In genomic region chr5:73242741-73243140, GRCh38 we compare ENCODE assay signal across 18 cellular contexts.
DNase-seq lines count a peak whose midpoint lies in the region; ATAC-seq and TF ChIP-seq lines count a peak whose summit lies in the region.
"Had no signal": no experiment of that assay in that cellular context is flagged by ENCODE, and none has a peak within 500 bp of the region (broad histone marks: within the 10 kb centered on the region; RNA-seq: fewer than 3 reads in every experiment).

No MANE protein-coding gene starts in this region.

- no peak overlapping the region for H3K56ac ChIP-seq in IMR-90 (ENCODE audit: extremely low read depth, insufficient read depth, low read length)

- no peak overlapping the region for H3K18ac ChIP-seq in IMR-90 (ENCODE audit: low read depth, low read length)
- H3K18ac ChIP-seq in mesenchymal stem cell (ENCODE audit: low read depth in 1 of 2, low read length in 2 of 2), result no peak overlapping the region

- 100% methylated on average over 1 of the region's 3 CpGs; no CpG with 5 or more reads in 1 of the 2 experiments for WGBS in IMR-90 (ENCODE audit: extremely low coverage in 2 of 2, insufficient read length in 1 of 2), 2 experiments
- 82% methylated on average over 2 of the region's 3 CpGs for WGBS in mesenchymal stem cell

- H2AK5ac ChIP-seq in IMR-90 (ENCODE audit: low read depth, low read length), result no peak overlapping the region
- H2AK5ac ChIP-seq in mesenchymal stem cell (ENCODE audit: low read length, severe bottlenecking), result no peak overlapping the region

- H3K9me1 ChIP-seq in IMR-90 (ENCODE audit: insufficient read depth, low read length), result no peaks in the 10 kb centered on the region

- H3K9me3 ChIP-seq in IMR-90 (ENCODE audit: control insufficient read depth, insufficient read depth, low read length), result no peaks in the 10 kb centered on the region
- H3K9me3 ChIP-seq in osteoblast (ENCODE audit: low read depth, low read length), result no peaks in the 10 kb centered on the region
- no peaks in the 10 kb centered on the region for H3K9me3 ChIP-seq in mesenchymal stem cell (ENCODE audit: control insufficient read depth, low read length)
- H3K9me3 ChIP-seq in MG63, result no peaks in the 10 kb centered on the region
- H3K9me3 ChIP-seq: BE2C had no signal

- no peaks in the 10 kb centered on the region for H3K36me3 ChIP-seq in IMR-90 (ENCODE audit: control insufficient read depth, insufficient read depth, low read length)
- no peaks in the 10 kb centered on the region for H3K36me3 ChIP-seq in osteoblast (ENCODE audit: insufficient read depth, low read length)
- no peaks in the 10 kb centered on the region for H3K36me3 ChIP-seq in mesenchymal stem cell (ENCODE audit: control insufficient read depth in 1 of 2, insufficient read depth in 2 of 2, low read depth in 1 of 2, low read length in 2 of 2)
- no peaks in the 10 kb centered on the region for H3K36me3 ChIP-seq in MG63
- H3K36me3 ChIP-seq: BE2C had no signal

- TF ChIP-seq CTCF in IMR-90 (conservative IDR thresholded peaks at IDR 0.05; ENCODE audit: low read depth, low read length) (no peak), RWPE1 (conservative IDR thresholded peaks at IDR 0.05; ENCODE audit: low read depth) (no peak), epithelial cell of esophagus (IDR thresholded peaks at IDR 0.05; ENCODE audit: insufficient read depth, low read depth, low read length, missing control alignments) (no peak), osteoblast (IDR thresholded peaks at IDR 0.05; ENCODE audit: extremely low read depth, low read depth, low read length) (no peak)

- H3K27ac ChIP-seq in IMR-90 (ENCODE audit: insufficient read depth, low read length) (no peak overlapping the region), RWPE1 (no peak overlapping the region), osteoblast (ENCODE audit: low read depth, low read length) (no peak overlapping the region), mesenchymal stem cell (ENCODE audit: low read length, poor library complexity, severe bottlenecking) (no peak overlapping the region)

- intact Hi-C loops in IMR-90 (cut with micrococcal nuclease), result no loop called here

- no peak overlapping the region for H3K4me2 ChIP-seq in IMR-90 (ENCODE audit: low read depth, low read length)
- H3K4me2 ChIP-seq in osteoblast (ENCODE audit: insufficient read depth, low read length), result no peak overlapping the region
- H3K4me2 ChIP-seq in mesenchymal stem cell (ENCODE audit: low read length, poor library complexity, severe bottlenecking), result no peak overlapping the region

- H3K9ac ChIP-seq in IMR-90 (ENCODE audit: low read depth, low read length) (no peak overlapping the region), mesenchymal stem cell (ENCODE audit: low read length) (no peak overlapping the region)

- H2BK20ac ChIP-seq in IMR-90 (ENCODE audit: low read depth, low read length), result no peak overlapping the region

- H2BK15ac ChIP-seq in IMR-90 (ENCODE audit: low read depth, low read length), result no peak overlapping the region
- no peak overlapping the region for H2BK15ac ChIP-seq in mesenchymal stem cell (ENCODE audit: low read depth, poor library complexity, severe bottlenecking)

- H4K8ac ChIP-seq in IMR-90 (ENCODE audit: low read depth in 2 of 2, low read length in 2 of 2) (no peak overlapping the region), mesenchymal stem cell (ENCODE audit: low read length) (no peak overlapping the region)

- H3K4me1 ChIP-seq in IMR-90 (ENCODE audit: control insufficient read depth, insufficient read depth, low read length) (no peaks in the 10 kb centered on the region), osteoblast (ENCODE audit: insufficient read depth, low read length) (no peaks in the 10 kb centered on the region), mesenchymal stem cell (ENCODE audit: control insufficient read depth, insufficient read depth, low read depth, low read length) (no peaks in the 10 kb centered on the region)
- H3K4me1 ChIP-seq: BE2C had no signal

- DNase-seq in IMR-90, result no peak
- DNase-seq in RWPE1 (ENCODE audit: low spot score), result peak; percentile 31
- DNase-seq in epithelial cell of esophagus (ENCODE audit: low read depth), result peak; percentile 64
- DNase-seq in osteoblast (ENCODE audit: insufficient read length, low spot score, missing footprints), result peak; percentile 68
- no peak for DNase-seq in NOMO-1 (lab: John Stamatoyannopoulos, UW; ENCODE audit: unreplicated experiment in 2 of 2)
- DNase-seq in mesenchymal stem cell, result no peak
- DNase-seq in SIG-M5 (lab: John Stamatoyannopoulos, UW), result no peak
- DNase-seq in MG63, result no peak
- DNase-seq: ACHN; BE2C; C1 segment of cervical spinal cord; CD4-positive, CD25-positive, alpha-beta regulatory T cell; CD8-positive, alpha-beta memory T cell; COR-L47; DMS 273 treated with DMSO at 0.1 percent for 48 hours; DMS53; H9 had no signal

- H2BK5ac ChIP-seq in IMR-90 (ENCODE audit: low read depth, low read length, poor library complexity, severe bottlenecking) (no peak overlapping the region), mesenchymal stem cell (ENCODE audit: low read depth, low read length, poor library complexity, severe bottlenecking) (no peak overlapping the region)

- no peaks in the 10 kb centered on the region for H3K79me1 ChIP-seq in IMR-90 (ENCODE audit: low read depth in 1 of 2, low read length in 2 of 2)
- H3K79me1 ChIP-seq in mesenchymal stem cell (replicated peaks; ENCODE audit: low read length, poor library complexity, severe bottlenecking), result no peaks in the 10 kb centered on the region

- no peak overlapping the region for H2BK12ac ChIP-seq in mesenchymal stem cell (ENCODE audit: low read length in 2 of 2)

- ATAC-seq in IMR-90 (ENCODE audit: low read depth), result no peak
- ATAC-seq: HepG2 had no signal

- CTCF ChIA-PET in IMR-90 (lab: Yijun Ruan, JAX) (no interaction called here), RWPE1 (lab: Yijun Ruan, JAX) (interaction anchor here (0.6 to 1.4 kb wide), 6 partner anchors 15 to 1389 kb away, joined by 3 to 4 read pairs (median 3); no protein-coding TSS in a partner anchor)

- H3K4me3 ChIP-seq in IMR-90 (ENCODE audit: insufficient read depth, low read depth, low read length) (no peak overlapping the region), epithelial cell of esophagus (ENCODE audit: low read length) (no peak overlapping the region), osteoblast (ENCODE audit: insufficient read depth, low read length) (no peak overlapping the region), mesenchymal stem cell (ENCODE audit: insufficient read depth in 1 of 2, low read depth in 1 of 2, low read length in 2 of 2) (no peak overlapping the region), MG63 (no peak overlapping the region)

- H2AFZ ChIP-seq in IMR-90 (replicated peaks; ENCODE audit: low read length, poor library complexity) (no peak overlapping the region), osteoblast (ENCODE audit: low read length) (no peak overlapping the region), mesenchymal stem cell (ENCODE audit: low read depth, low read length) (no peak overlapping the region)

- no peaks in the 10 kb centered on the region for H3K79me2 ChIP-seq in osteoblast (ENCODE audit: insufficient read depth, low read length)

- H4K91ac ChIP-seq in IMR-90 (ENCODE audit: insufficient read depth, low read depth, low read length), result no peak overlapping the region
- no peak overlapping the region for H4K91ac ChIP-seq in mesenchymal stem cell (ENCODE audit: low read length)

- peak overlapping the region; percentile 55 for H2AK9ac ChIP-seq in IMR-90 (replicated peaks; ENCODE audit: low read depth, low read length, poor library complexity)

- H3K14ac ChIP-seq in IMR-90 (replicated peaks; ENCODE audit: low read depth, low read length) (no peak overlapping the region), mesenchymal stem cell (ENCODE audit: low read length in 2 of 2) (no peak overlapping the region)

- no peak overlapping the region for H3K4ac ChIP-seq in IMR-90 (ENCODE audit: low read depth, low read length)
- no peak overlapping the region for H3K4ac ChIP-seq in mesenchymal stem cell (ENCODE audit: low read depth in 1 of 2, low read length in 2 of 2)

- H4K5ac ChIP-seq in IMR-90 (ENCODE audit: low read depth, low read length), result no peak overlapping the region

- no TSS peak for BruUV-seq in IMR-90 (replicated peaks; lab: Mats Ljungman, UMichigan)

- H3K27me3 ChIP-seq in IMR-90 (ENCODE audit: control insufficient read depth, insufficient read depth, low read length) (peaks cover 19% of the 10 kb centered on the region), osteoblast (ENCODE audit: insufficient read depth, low read length) (peaks cover 8% of the 10 kb centered on the region), mesenchymal stem cell (ENCODE audit: control insufficient read depth in 1 of 2, insufficient read depth in 1 of 2, low read length in 2 of 2) (peaks cover 15 to 49% of the 10 kb centered on the region in 2 experiments), MG63 (no peaks in the 10 kb centered on the region)

- no peak for TF ChIP-seq POLR2A in IMR-90 (IDR thresholded peaks at IDR 0.05; ENCODE audit: low read depth, low read length)

- POLR2A ChIA-PET in IMR-90 (lab: Charles Lee; ENCODE audit: unreplicated experiment), result no interaction called here
- POLR2A ChIA-PET in RWPE1 (lab: Yijun Ruan, JAX; ENCODE audit: low non-redundant PET), result no interaction called here

- H4K20me1 ChIP-seq in IMR-90 (ENCODE audit: insufficient read depth, low read length), result no peaks in the 10 kb centered on the region
- no peaks in the 10 kb centered on the region for H4K20me1 ChIP-seq in osteoblast (ENCODE audit: insufficient read depth, low read length)

- dilution Hi-C loops in IMR-90 (cut with HindIII; ENCODE audit: low sequenced_read_pairs, unreplicated experiment), result no loop called here

- in situ Hi-C loops in IMR-90 (cut with MboI; ENCODE audit: low sequenced_read_pairs), result no loop called here

- no peak overlapping the region for H3K23ac ChIP-seq in IMR-90 (ENCODE audit: low read depth, low read length)
- no peak overlapping the region for H3K23ac ChIP-seq in mesenchymal stem cell (ENCODE audit: low read length in 2 of 2)

- no peak for TF ChIP-seq RAD21 in IMR-90 (IDR thresholded peaks at IDR 0.05; ENCODE audit: low read length)

- H2BK120ac ChIP-seq in IMR-90 (ENCODE audit: low read depth, low read length) (no peak overlapping the region), mesenchymal stem cell (ENCODE audit: low read depth, low read length) (no peak overlapping the region)

TF ChIP-seq in IMR-90, 13 proteins besides CTCF, POLR2A, EP300 and RAD21 (continues in another document):
- TF ChIP-seq, protein P1, sequence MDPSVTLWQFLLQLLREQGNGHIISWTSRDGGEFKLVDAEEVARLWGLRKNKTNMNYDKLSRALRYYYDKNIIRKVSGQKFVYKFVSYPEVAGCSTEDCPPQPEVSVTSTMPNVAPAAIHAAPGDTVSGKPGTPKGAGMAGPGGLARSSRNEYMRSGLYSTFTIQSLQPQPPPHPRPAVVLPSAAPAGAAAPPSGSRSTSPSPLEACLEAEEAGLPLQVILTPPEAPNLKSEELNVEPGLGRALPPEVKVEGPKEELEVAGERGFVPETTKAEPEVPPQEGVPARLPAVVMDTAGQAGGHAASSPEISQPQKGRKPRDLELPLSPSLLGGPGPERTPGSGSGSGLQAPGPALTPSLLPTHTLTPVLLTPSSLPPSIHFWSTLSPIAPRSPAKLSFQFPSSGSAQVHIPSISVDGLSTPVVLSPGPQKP (IDR thresholded peaks at IDR 0.05; ENCODE audit: borderline replicate concordance, low read depth, low read length), result no peak
- no peak for TF ChIP-seq MXI1 (IDR thresholded peaks at IDR 0.05; ENCODE audit: borderline replicate concordance, low read depth, low read length)
- TF ChIP-seq RCOR1 (IDR thresholded peaks at IDR 0.05; ENCODE audit: insufficient replicate concordance, low read length), result no peak

Comparison
In these comparisons a context has a peak if more than half of its experiments do, and no peak if none do; other contexts are left out.
1. DNase-seq: peak in RWPE1 (single experiment), epithelial cell of esophagus (single experiment) and osteoblast (single experiment); none in IMR-90 (single experiment), NOMO-1 (0 of 2), mesenchymal stem cell (single experiment), SIG-M5 (single experiment) and MG63 (single experiment).